In the genomic region with DNA sequence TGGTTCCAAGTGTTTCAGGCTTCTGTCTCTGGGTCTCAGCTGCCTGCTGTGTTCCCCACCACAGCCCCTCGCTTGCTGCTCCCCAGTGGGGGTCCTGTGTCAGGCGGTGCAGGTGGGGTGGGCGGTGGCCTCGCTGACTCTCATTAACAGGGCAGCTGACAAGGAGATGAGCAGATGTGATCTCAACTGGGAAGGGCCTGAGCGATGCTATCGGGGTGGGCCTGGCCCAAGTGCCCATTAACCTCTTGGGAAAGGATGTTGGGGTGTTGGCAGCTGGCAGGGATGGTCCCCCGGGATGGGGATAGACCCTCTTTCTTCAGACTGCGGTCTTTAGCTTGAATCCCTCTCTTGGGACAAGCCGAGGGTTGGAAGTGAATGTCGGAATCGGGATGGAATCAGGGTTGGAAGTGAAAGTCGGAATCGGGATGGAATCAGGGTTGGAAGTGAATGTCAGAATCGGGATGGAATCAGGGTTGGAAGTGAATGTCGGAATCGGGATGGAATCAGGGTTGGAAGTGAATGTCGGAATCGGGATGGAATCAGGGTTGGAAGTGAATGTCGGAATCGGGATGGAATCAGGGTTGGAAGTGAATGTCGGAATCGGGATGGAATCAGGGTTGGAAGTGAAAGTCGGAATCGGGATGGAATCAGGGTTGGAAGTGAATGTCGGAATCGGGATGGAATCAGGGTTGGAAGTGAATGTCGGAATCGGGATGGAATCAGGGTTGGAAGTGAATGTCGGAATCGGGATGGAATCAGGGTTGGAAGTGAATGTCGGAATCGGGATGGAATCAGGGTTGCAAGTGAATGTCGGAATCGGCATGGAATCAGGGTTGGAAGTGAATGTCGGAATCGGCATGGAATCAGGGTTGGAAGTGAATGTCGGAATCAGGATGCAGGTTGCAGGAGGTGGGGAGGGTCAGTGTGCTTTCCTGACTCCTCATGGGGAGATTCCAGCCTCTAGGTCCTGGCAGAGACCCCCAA, we compare ENCODE assay signal across 8 cellular contexts. TPM values are rescaled to one million over a fixed set of nuclear protein-coding genes. Genes with fewer than 3 reads are reported as not detected.
"Had no signal": no experiment of that assay in that cellular context is flagged by ENCODE, and none has a peak within 500 bp of the region (broad histone marks: within the 10 kb centered on the region; RNA-seq: fewer than 3 reads in every experiment).

No MANE protein-coding gene starts in this region.

RNA-seq across cellular contexts. Expression of a gene that starts 7.5 kb away (rescaled TPM):
- total RNA-seq: activated CD4-positive, alpha-beta memory T cell treated with anti-CD3 and anti-CD28 coated beads, Interleukin-2, amount 10 ng/mL, durations not matched to agents 7 days and 5 days; activated CD4-positive, alpha-beta T cell treated with anti-CD3 and anti-CD28 coated beads for 36 hours; activated naive CD8-positive, alpha-beta T cell treated with anti-CD3 and anti-CD28 coated beads, Interleukin-2, amount 10 ng/mL, durations not matched to agents 7 days and 5 days; activated T-cell treated with anti-CD3 and anti-CD28 coated beads, Interleukin-2, amount 50 U/mL, for 72 hours; activated T-helper 2 cell treated with anti-CD3 and anti-CD28 coated beads, Interferon-gamma antibody, Interleukin-2, Interleukin-4, amounts not matched to agents 10 μg/mL and 5 μg/mL and 100 μg/mL, durations not matched to agents 14 hours and 24 hours and 36 hours; adrenal gland; cardiac septum; T-helper 2 cell treated with Interferon-gamma antibody and Interleukin-4, amounts not matched to agents 100 ng/mL and 5 ng/mL, for 36 hours had no signal
- polyA plus RNA-seq: adrenal gland had no signal

RNA-seq across cellular contexts. Expression of a gene that starts 36.5 kb away (rescaled TPM):
- total RNA-seq: activated CD4-positive, alpha-beta memory T cell treated with anti-CD3 and anti-CD28 coated beads, Interleukin-2, amount 10 ng/mL, durations not matched to agents 7 days and 5 days; activated CD4-positive, alpha-beta T cell treated with anti-CD3 and anti-CD28 coated beads for 36 hours; activated naive CD8-positive, alpha-beta T cell treated with anti-CD3 and anti-CD28 coated beads, Interleukin-2, amount 10 ng/mL, durations not matched to agents 7 days and 5 days; activated T-cell treated with anti-CD3 and anti-CD28 coated beads, Interleukin-2, amount 50 U/mL, for 72 hours; activated T-helper 2 cell treated with anti-CD3 and anti-CD28 coated beads, Interferon-gamma antibody, Interleukin-2, Interleukin-4, amounts not matched to agents 10 μg/mL and 5 μg/mL and 100 μg/mL, durations not matched to agents 14 hours and 24 hours and 36 hours; adrenal gland; cardiac septum; T-helper 2 cell treated with Interferon-gamma antibody and Interleukin-4, amounts not matched to agents 100 ng/mL and 5 ng/mL, for 36 hours had no signal
